ENCODE assay signal across 22 cellular contexts in genomic region chr22:20253161-20253560, GRCh38. TPM values are rescaled to one million over a fixed set of nuclear protein-coding genes. Genes with fewer than 3 reads are reported as not detected.
DNase-seq lines count a peak whose midpoint lies in the region; ATAC-seq, FAIRE-seq and TF ChIP-seq lines count a peak whose summit lies in the region.
"Had no signal": no experiment of that assay in that cellular context is flagged by ENCODE, and none has a peak within 500 bp of the region (broad histone marks: within the 10 kb centered on the region; RNA-seq: fewer than 3 reads in every experiment).

No MANE protein-coding gene starts in this region.

- TF ChIP-seq CTCF in HepG2 (CRISPR knock-in tag; IDR thresholded peaks at IDR 0.05) (no peak), right lobe of liver (IDR thresholded peaks at IDR 0.05) (no peak), K562 (IDR thresholded peaks at IDR 0.05 in 2 of 3, conservative IDR thresholded peaks at IDR 0.05 in 1 of 3; ENCODE audit: insufficient read depth in 2 of 3, low read depth in 1 of 3, low read length in 3 of 3) (no peak)

- FAIRE-seq in HepG2 (lab: Jason Lieb, UNC) (no peak), K562 (lab: Jason Lieb, UNC) (no peak)
- FAIRE-seq: A204.1, GM12878, GM18507 had no signal

- H4K91ac ChIP-seq in neuronal stem cell (ENCODE audit: low read depth, low read length, poor library complexity), result no peak overlapping the region

- H2AK5ac ChIP-seq in neuronal stem cell (ENCODE audit: low read depth, low read length), result no peak overlapping the region

- no peak overlapping the region for H4K8ac ChIP-seq in neuronal stem cell (ENCODE audit: low read depth, low read length)

- peak overlapping the region; percentile 72 for H3K18ac ChIP-seq in neuronal stem cell (ENCODE audit: low read length)

- H3K27me3 ChIP-seq in HepG2 (ENCODE audit: control insufficient read depth in 1 of 2, insufficient read depth in 2 of 2, low read length in 2 of 2), result peaks cover 1 to 25% of the 10 kb centered on the region in 2 experiments
- H3K27me3 ChIP-seq in right lobe of liver, result no peaks in the 10 kb centered on the region
- peaks cover 11 to 28% of the 10 kb centered on the region in 2 experiments; a peak in 4 of 5 replicates for H3K27me3 ChIP-seq in K562 (ENCODE audit: control insufficient read depth in 2 of 2, insufficient read depth in 2 of 2, low read length in 2 of 2)
- no peaks in the 10 kb centered on the region for H3K27me3 ChIP-seq in neuronal stem cell (ENCODE audit: control insufficient read depth in 3 of 3, insufficient read depth in 3 of 3, low read depth in 1 of 3, low read length in 3 of 3)
- H3K27me3 ChIP-seq: BLaER1 had no signal

- no peaks in the 10 kb centered on the region for H4K20me1 ChIP-seq in HepG2 (ENCODE audit: insufficient read depth, low read length)
- peaks cover 22% of the 10 kb centered on the region for H4K20me1 ChIP-seq in K562 (replicated peaks; ENCODE audit: control insufficient read depth, insufficient read depth, low read length)

- intact Hi-C loops in HepG2 (cut with micrococcal nuclease; ENCODE audit: unreplicated experiment) (no loop called here), right lobe of liver (cut with DNase I) (no loop called here), K562 (cut with micrococcal nuclease) (no loop called here)

- no peak overlapping the region for H3K4ac ChIP-seq in neuronal stem cell (ENCODE audit: low read length)

- peak overlapping the region; percentile 31 for H3K14ac ChIP-seq in neuronal stem cell (ENCODE audit: low read length)

- TF ChIP-seq POLR2A in HepG2 (IDR thresholded peaks at IDR 0.05; ENCODE audit: insufficient read depth in 1 of 2, low read depth in 2 of 2, low read length in 2 of 2) (no peak), right lobe of liver (IDR thresholded peaks at IDR 0.05) (no peak), K562 (conservative IDR thresholded peaks at IDR 0.05) (no peak)

- no peaks in the 10 kb centered on the region for H3K9me1 ChIP-seq in K562 (ENCODE audit: control insufficient read depth, insufficient read depth, low read length)

- H3K4me1 ChIP-seq in HepG2 (ENCODE audit: insufficient read depth, low read length) (no peaks in the 10 kb centered on the region), right lobe of liver (peaks cover 0 to 20% (median 6%) of the 10 kb centered on the region in 4 donors), K562 (replicated peaks in 1 of 2; ENCODE audit: control insufficient read depth in 2 of 2, insufficient read depth in 2 of 2, low read length in 2 of 2) (peaks cover 14 to 43% of the 10 kb centered on the region in 2 experiments), neuronal stem cell (ENCODE audit: control insufficient read depth in 2 of 2, insufficient read depth in 1 of 2, low read depth in 1 of 2, low read length in 2 of 2) (peaks cover 0 to 5% of the 10 kb centered on the region in 2 donors)
- H3K4me1 ChIP-seq: Caco-2 had no signal

- POLR2A ChIA-PET in HepG2 (lab: Yijun Ruan, JAX), result no interaction called here
- POLR2A ChIA-PET in K562 (lab: Yijun Ruan, JAX), result interaction anchor here (0.6 to 3.4 kb wide), 5 partner anchors 9 to 270 kb away, joined by 3 to 19 read pairs (median 3); no protein-coding TSS in a partner anchor

- CTCF ChIA-PET in HepG2 (lab: Yijun Ruan, JAX; ENCODE audit: low intra/inter-chr PET ratio, low total read pairs), result no interaction called here
- CTCF ChIA-PET in K562 (lab: Yijun Ruan, JAX; ENCODE audit: low intra/inter-chr PET ratio), result no interaction called here

- no peak overlapping the region for H2BK120ac ChIP-seq in neuronal stem cell (ENCODE audit: low read depth, low read length)

- H3K27ac ChIP-seq in HepG2 (ENCODE audit: extremely low read length, insufficient read depth, low read length) (no peak overlapping the region), right lobe of liver (no peak overlapping the region), K562 (ENCODE audit: extremely low read depth, low read depth, low read length) (no peak overlapping the region), neuronal stem cell (replicated peaks; ENCODE audit: low read length) (no peak overlapping the region)
- H3K27ac ChIP-seq: 22Rv1, C4-2B had no signal

- WGBS in HepG2 (ENCODE audit: low lambda C conversion rate), result 0% methylated on average over 6 of the region's 7 CpGs
- 93% methylated on average over 4 of the region's 7 CpGs for WGBS in right lobe of liver (ENCODE audit: insufficient coverage, low coverage, low lambda C conversion rate, missing lambda C conversion rate)
- WGBS in K562 (ENCODE audit: insufficient coverage, low coverage, missing lambda C conversion rate), result 3% methylated on average over 7 of the region's 7 CpGs
- whole genome bisulfite sequencing in neuronal stem cell (ENCODE audit: extremely low coverage in 2 of 2, insufficient read length in 2 of 2, insufficient replicate concordance in 1 of 2), 2 donors, result no CpG with 5 or more reads among the region's 7 CpGs

- TF ChIP-seq EP300 in HepG2 (IDR thresholded peaks at IDR 0.05; ENCODE audit: low read depth in 2 of 2, low read length in 2 of 2) (no peak), HepG2 (CRISPR knock-in tag; IDR thresholded peaks at IDR 0.05; ENCODE audit: borderline replicate concordance) (no peak), K562 (IDR thresholded peaks at IDR 0.05; ENCODE audit: low read length) (no peak)

- H3K9ac ChIP-seq in HepG2 (ENCODE audit: insufficient read depth, low read depth, low read length) (no peak overlapping the region), K562 (ENCODE audit: insufficient read depth in 1 of 2, low read depth in 2 of 2, low read length in 2 of 2) (0 out of 4 replicates have a peak overlapping the region, but pooled peaks of 1 of the 2 experiments have one; percentile 15), neuronal stem cell (ENCODE audit: low read depth, low read length, poor library complexity) (peak overlapping the region; percentile 15)
- H3K9ac ChIP-seq: BLaER1 had no signal

- H3K4me2 ChIP-seq in HepG2 (ENCODE audit: low read depth, low read length) (no peak overlapping the region), K562 (ENCODE audit: insufficient read depth, low read length) (no peak overlapping the region), neuronal stem cell (ENCODE audit: insufficient read depth, low read length, poor library complexity, severe bottlenecking) (no peak overlapping the region)
- H3K4me2 ChIP-seq: GM23338 had no signal

- H2BK15ac ChIP-seq in neuronal stem cell (ENCODE audit: low read length), result no peak overlapping the region

- no peak overlapping the region for H2BK12ac ChIP-seq in neuronal stem cell (ENCODE audit: low read length)

- H2AFZ ChIP-seq in HepG2 (ENCODE audit: low read length) (no peak overlapping the region), K562 (ENCODE audit: low read depth, low read length) (no peak overlapping the region), neuronal stem cell (ENCODE audit: low read length) (no peak overlapping the region)
- H2AFZ ChIP-seq: GM23338 had no signal

- BruUV-seq in HepG2 (replicated peaks; lab: Mats Ljungman, UMichigan) (no TSS peak), K562 (replicated peaks; lab: Mats Ljungman, UMichigan) (no TSS peak)

- H3K4me3 ChIP-seq in HepG2 (replicated peaks in 1 of 3; ENCODE audit: insufficient read depth in 1 of 3, low read depth in 2 of 3, low read length in 3 of 3) (no peak overlapping the region), right lobe of liver (no peak overlapping the region), K562 (no peak overlapping the region), neuronal stem cell (ENCODE audit: low read length in 2 of 2) (no peak overlapping the region)
- H3K4me3 ChIP-seq: BLaER1, GM12878, GM23338 had no signal

- no peak for ATAC-seq in HepG2
- ATAC-seq in right lobe of liver, result no peak
- no peak for ATAC-seq in K562
- ATAC-seq: CD8-positive, alpha-beta T cell; GM12878; GM23338; HCT116 had no signal

- H3K9me3 ChIP-seq in HepG2 (ENCODE audit: low read length) (no peaks in the 10 kb centered on the region), right lobe of liver (no peaks in the 10 kb centered on the region), K562 (replicated peaks; ENCODE audit: control insufficient read depth, insufficient read depth, low read depth, low read length) (no peaks in the 10 kb centered on the region), neuronal stem cell (replicated peaks in 1 of 2; ENCODE audit: control insufficient read depth in 2 of 2, insufficient read depth in 1 of 2, low read depth in 1 of 2, low read length in 2 of 2) (peaks cover 2 to 6% of the 10 kb centered on the region in 2 donors)
- H3K9me3 ChIP-seq: Caco-2 had no signal

- H3K23ac ChIP-seq in neuronal stem cell (ENCODE audit: low read depth, low read length, poor library complexity), result peak overlapping the region; percentile 82

- H3K36me3 ChIP-seq in HepG2 (replicated peaks in 1 of 2; ENCODE audit: control insufficient read depth in 1 of 2, insufficient read depth in 2 of 2, low read length in 2 of 2) (no peaks in the 10 kb centered on the region), right lobe of liver (no peaks in the 10 kb centered on the region), K562 (ENCODE audit: control insufficient read depth, insufficient read depth, low read length) (no peaks in the 10 kb centered on the region), neuronal stem cell (replicated peaks in 1 of 2; ENCODE audit: control insufficient read depth in 2 of 2, insufficient read depth in 2 of 2, low read length in 2 of 2) (no peaks in the 10 kb centered on the region)

- no peaks in the 10 kb centered on the region for H3K79me2 ChIP-seq in HepG2 (ENCODE audit: insufficient read depth, low read length)
- H3K79me2 ChIP-seq in K562 (ENCODE audit: control insufficient read depth, insufficient read depth, low read length), result no peaks in the 10 kb centered on the region

- TF ChIP-seq RAD21 in HepG2 (CRISPR knock-in tag; IDR thresholded peaks at IDR 0.05), result no peak
- no peak for TF ChIP-seq RAD21 in K562 (CRISPR knock-in tag; conservative IDR thresholded peaks at IDR 0.05 in 1 of 2, IDR thresholded peaks at IDR 0.05 in 1 of 2)

- no peak for DNase-seq in HepG2 (ENCODE audit: low spot score)
- no peak for DNase-seq in right lobe of liver
- no peak for DNase-seq in K562 (ENCODE audit: extremely low read depth in 1 of 4, low spot score in 3 of 4)
- DNase-seq in neuronal stem cell (ENCODE audit: low spot score), result no peak
- no peak for DNase-seq in NCI-H187 (lab: John Stamatoyannopoulos, UW)
- DNase-seq in NCI-H526 (lab: John Stamatoyannopoulos, UW), result no peak
- no peak for DNase-seq in UCSD-AML1 (lab: John Stamatoyannopoulos, UW; ENCODE audit: unreplicated experiment)
- DNase-seq: Caco-2; CD4-positive, CD25-positive, alpha-beta regulatory T cell; CD8-positive, alpha-beta T cell; DMS153; DND-41; GDM1; H9 had no signal

- peak overlapping the region; percentile 12 for H2BK5ac ChIP-seq in neuronal stem cell (ENCODE audit: low read length)

- in situ Hi-C loops in HepG2 (cut with HindIII; ENCODE audit: extremely low pct_ligation_motif_present, low pct_unique_long_range_greater_than_20kb) (no loop called here), K562 (cut with MboI) (no loop called here)

- peaks cover 6% of the 10 kb centered on the region for H3K79me1 ChIP-seq in neuronal stem cell (ENCODE audit: low read depth, low read length)

RNA-seq across cellular contexts. Expression of gene RTN4R, which starts 15.0 kb away (rescaled TPM):
- total RNA-seq in HepG2 (2016; rRNA removed; fragmentation: Illumina TruSeq; extraction: Trizol) (0.11 and 0.22 TPM in 2 replicates), right lobe of liver (10 to 100 TPM in 2 of 6 experiments, 1 to 10 TPM in 4; 3.0 to 12.4 (median 8.5) TPM), K562 (2014; rRNA removed) (1.5 and 2.3 TPM in 2 replicates), K562 (2014; rRNA removed; fragmentation: Illumina TruSeq; extraction: Trizol) (not detected in 2 replicates), K562 (2015; rRNA removed; fragmentation: Illumina TruSeq; extraction: Trizol) (0.41 and 0.43 TPM in 2 replicates), K562 (2021) (2.8 and 3.0 TPM in 2 replicates)
- 0.20 and 0.35 TPM in 2 replicates for total RNA-seq in HepG2 (2016; cell fraction: cytosol; rRNA removed; fragmentation: Illumina TruSeq; extraction: Trizol; ENCODE audit: low read depth)
- 0.10 and 0.35 TPM in 2 replicates for total RNA-seq in HepG2 (2016; cell fraction: insoluble cytoplasmic fraction; rRNA removed; fragmentation: Illumina TruSeq; extraction: Trizol)
- total RNA-seq in HepG2 (2016; cell fraction: membrane; rRNA removed; fragmentation: Illumina TruSeq; extraction: Trizol), result 0.49 and 0.93 TPM in 2 replicates
- total RNA-seq in HepG2 (2016; cell fraction: nucleus; rRNA removed; fragmentation: Illumina TruSeq; extraction: Trizol), result 0.65 TPM in 1 of 2 replicates, not detected in the other
- polyA plus RNA-seq in HepG2 (2011; rRNA removed) (0.54 and 0.77 TPM in 2 replicates), K562 (2011; rRNA removed) (1.3 and 4.4 TPM in 2 replicates), K562 (2014; fragmentation: Illumina TruSeq; extraction: Trizol) (0.46 TPM in 1 of 2 replicates, not detected in the other), K562 (2014; fragmentation: Nextera tagmentation; extraction: Ambion mirVana) (under 1 TPM in 1 of 2 experiments, not detected in 1; 0.04 TPM), K562 (2014; rRNA removed) (1.2 and 2.3 TPM in 2 replicates)
- polyA plus RNA-seq in HepG2 (2011; cell fraction: cytosol; rRNA removed), result 0.36 and 1.4 TPM in 2 replicates
- 0.54 and 1.4 TPM in 2 replicates for polyA plus RNA-seq in HepG2 (2011; cell fraction: nucleus; rRNA removed)
- polyA plus RNA-seq in HepG2 (2012), result 0.07 and 0.17 TPM in 2 replicates
- polyA plus RNA-seq in HepG2 (2016; cell fraction: cytosol; fragmentation: Illumina TruSeq; extraction: Trizol; ENCODE audit: low read depth), result 0.42 and 0.51 TPM in 2 replicates
- 0.57 and 0.67 TPM in 2 replicates for polyA plus RNA-seq in HepG2 (2016; cell fraction: insoluble cytoplasmic fraction; fragmentation: Illumina TruSeq; extraction: Trizol; ENCODE audit: low read depth)
- 0.86 and 1.3 TPM in 2 replicates for polyA plus RNA-seq in HepG2 (2016; cell fraction: membrane; fragmentation: Illumina TruSeq; extraction: Trizol; ENCODE audit: low read depth)
- polyA plus RNA-seq in HepG2 (2016; cell fraction: nucleus; fragmentation: Illumina TruSeq; extraction: Trizol; ENCODE audit: insufficient read depth, low read depth), result 0.70 and 1.5 TPM in 2 replicates
- 2.3 and 4.0 TPM in 2 replicates for polyA minus RNA-seq in HepG2 (2011; rRNA and poly(A)+ RNA removed; ENCODE audit: low replicate concordance)
- polyA minus RNA-seq in HepG2 (2011; cell fraction: cytosol; rRNA and poly(A)+ RNA removed), result 0.99 and 1.4 TPM in 2 replicates
- polyA minus RNA-seq in HepG2 (2011; cell fraction: nucleus; rRNA and poly(A)+ RNA removed), result not detected in 2 replicates
- total RNA-seq in K562 (2011; cell fraction: chromatin; rRNA removed; ENCODE audit: low replicate concordance), result 0.62 and 4.8 TPM in 2 replicates
- total RNA-seq in K562 (2011; cell fraction: nucleolus; rRNA removed), result 7.4 and 9.8 TPM in 2 replicates
- 3.2 and 3.7 TPM in 2 replicates for total RNA-seq in K562 (2011; cell fraction: nucleoplasm; rRNA removed)
- polyA plus RNA-seq in K562 (2011; cell fraction: cytosol; rRNA removed), result 5.9 and 9.9 TPM in 2 replicates
- 2.9 and 3.5 TPM in 2 replicates for polyA plus RNA-seq in K562 (2011; cell fraction: nucleus; rRNA removed)
- polyA plus RNA-seq in K562 (2012), result 2.9 and 4.6 TPM in 2 replicates
- polyA minus RNA-seq in K562 (2011; rRNA and poly(A)+ RNA removed), result 1.0 and 1.5 TPM in 2 replicates
- 5.1 and 13.6 TPM in 2 replicates for polyA minus RNA-seq in K562 (2011; cell fraction: cytosol; rRNA and poly(A)+ RNA removed)
- 0.40 and 1.3 TPM in 2 replicates for polyA minus RNA-seq in K562 (2011; cell fraction: nucleus; rRNA and poly(A)+ RNA removed)
- polyA plus RNA-seq in neuronal stem cell (2013, experiment 1 of 2), result 23.2 TPM
- polyA plus RNA-seq in neuronal stem cell (2013, experiment 2 of 2), result 22.9 TPM

Comparison
In these comparisons a context has a peak if more than half of its experiments do, and no peak if none do; other contexts are left out.
1. Of the 241 proteins assayed by ChIP-seq in both HepG2 and K562: peak only in HepG2: MNT; only in K562: CBFB, CEBPZ, RBM39 and SNRNP70; in both: none; in neither: 233; mixed calls (peak in some experiments, not most) for 3.